In the genomic region with DNA sequence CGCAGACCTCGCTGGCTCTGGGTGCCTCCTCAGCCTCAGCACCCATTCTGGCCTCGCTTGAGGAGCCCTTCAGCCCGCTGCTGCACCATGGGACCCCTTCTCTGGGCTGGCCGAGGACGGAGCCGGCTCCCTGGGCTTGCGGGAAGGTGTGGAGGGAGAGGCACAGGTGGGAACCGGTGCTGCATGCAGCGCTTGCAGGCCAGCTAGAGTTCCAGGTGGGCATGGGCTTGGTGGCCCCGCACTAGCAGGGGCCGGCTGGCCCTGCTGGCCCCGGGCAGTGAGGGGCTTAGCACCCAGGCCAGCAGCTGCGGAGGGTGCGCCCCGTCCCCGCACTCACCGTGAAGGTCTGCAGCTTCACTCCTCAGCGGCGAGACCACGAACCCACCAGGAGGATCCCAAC, we compare ENCODE assay signal across 24 cellular contexts. TPM values are rescaled to one million over a fixed set of nuclear protein-coding genes. Genes with fewer than 3 reads are reported as not detected.
"Had no signal": no experiment of that assay in that cellular context is flagged by ENCODE, and none has a peak within 500 bp of the region (broad histone marks: within the 10 kb centered on the region; RNA-seq: fewer than 3 reads in every experiment).

No MANE protein-coding gene starts in this region.

- H3K27me3 ChIP-seq: gastrocnemius medialis, neutrophil, sigmoid colon, tibial artery, upper lobe of left lung, uterus had no signal

- H3K9me3 ChIP-seq: gastrocnemius medialis, heart right ventricle, neutrophil, sigmoid colon, suprapubic skin, tibial artery, upper lobe of left lung, uterus had no signal

- H3K27ac ChIP-seq: dorsolateral prefrontal cortex, gastrocnemius medialis, heart right ventricle, neutrophil, sigmoid colon, skin epidermis, suprapubic skin, tibial artery, upper lobe of left lung, uterus had no signal

- DNase-seq: cortex of kidney; effector CD8-positive, alpha-beta T cell; gastrocnemius medialis; heart right ventricle; hypothalamus; mesendoderm; naive B cell; sigmoid colon; stimulated activated CD4-positive, alpha-beta T cell treated with anti-CD3 and anti-CD28 coated beads, Interleukin-2, amount 100 ng/mL, for 48 hours; stimulated activated naive CD8-positive, alpha-beta T cell treated with anti-CD3 and anti-CD28 coated beads, Interleukin-15, Interleukin-2, amounts not matched to agents 100 U/mL and 50 U/mL, for 24 hours; tibial artery; uterus had no signal

- H3K36me3 ChIP-seq: gastrocnemius medialis, heart right ventricle, neutrophil, sigmoid colon, suprapubic skin, tibial artery, upper lobe of left lung, uterus had no signal

- H3K4me1 Mint-ChIP-seq: naive B cell, nephron had no signal

- H3K9me3 Mint-ChIP-seq: nephron had no signal

- H3K4me3 ChIP-seq: dorsolateral prefrontal cortex, gastrocnemius medialis, heart right ventricle, sigmoid colon, skin epidermis, suprapubic skin, tibial artery, upper lobe of left lung, uterus had no signal

- FAIRE-seq: islet of Langerhans had no signal

- H3K27ac Mint-ChIP-seq: naive B cell, nephron had no signal

- H3K4me3 Mint-ChIP-seq: naive B cell, nephron had no signal

- H3K4me1 ChIP-seq: gastrocnemius medialis, heart right ventricle, sigmoid colon, suprapubic skin, tibial artery, upper lobe of left lung, uterus had no signal

- ATAC-seq: gastrocnemius medialis; heart right ventricle; left lobe of liver; stimulated activated naive CD8-positive, alpha-beta T cell treated with anti-CD3 and anti-CD28 coated beads, Interleukin-15, Interleukin-2, amounts not matched to agents 100 U/mL and 50 U/mL, for 24 hours had no signal

- H3K36me3 Mint-ChIP-seq: naive B cell had no signal

- H3K27me3 Mint-ChIP-seq: naive B cell had no signal

RNA-seq across cellular contexts. Expression of a gene that starts 30.4 kb away (rescaled TPM):
- total RNA-seq: dorsolateral prefrontal cortex, gastrocnemius medialis, heart right ventricle, left lobe of liver, lung microvascular endothelial cell, osteoblast, pulmonary artery endothelial cell, sigmoid colon, suprapubic skin, upper lobe of left lung, uterus had no signal
- polyA plus RNA-seq: esophagus, heart right ventricle, sigmoid colon had no signal

RNA-seq across cellular contexts. Expression of a gene that starts 35.9 kb away (rescaled TPM):
- total RNA-seq: dorsolateral prefrontal cortex, gastrocnemius medialis, heart right ventricle, left lobe of liver, lung microvascular endothelial cell, osteoblast, pulmonary artery endothelial cell, sigmoid colon, suprapubic skin, upper lobe of left lung, uterus had no signal
- polyA plus RNA-seq: esophagus, heart right ventricle, sigmoid colon had no signal
